ENCODE assay signal across 10 cellular contexts in genomic region chr3:124248471-124249028, GRCh38.
DNase-seq lines count a peak whose midpoint lies in the region; ATAC-seq, FAIRE-seq and TF ChIP-seq lines count a peak whose summit lies in the region.
"Had no signal": no experiment of that assay in that cellular context is flagged by ENCODE, and none has a peak within 500 bp of the region (broad histone marks: within the 10 kb centered on the region; RNA-seq: fewer than 3 reads in every experiment).

No MANE protein-coding gene starts in this region.

- peak; percentile 83 for DNase-seq in ELR (ENCODE audit: low read depth)
- DNase-seq in astrocyte (ENCODE audit: low read depth): peak; percentile 92
- peak; percentile 56 for DNase-seq in left ventricle myocardium superior
- DNase-seq in GM19240 (ENCODE audit: insufficient read length, low spot score): no peak
- no peak for DNase-seq in NCI-H2171 treated with DMSO at 0.1 percent for 48 hours (lab: John Stamatoyannopoulos, UW)
- no peak for DNase-seq in SW 1271 (lab: John Stamatoyannopoulos, UW)
- no peak for DNase-seq in activated naive CD4-positive, alpha-beta T cell treated with anti-CD3 and anti-CD28 coated beads for 36 hours
- DNase-seq: Kasumi-1 had no signal

- peak overlapping the region; percentile 9 for H3K9ac ChIP-seq in astrocyte (ENCODE audit: low read length)
- peak overlapping the region; percentile 21 for H3K9ac ChIP-seq in skeletal muscle satellite cell (ENCODE audit: low read depth, low read length)

- H3K9me3 ChIP-seq in astrocyte (ENCODE audit: insufficient read depth, low read depth, low read length): no peaks in the 10 kb centered on the region
- H3K9me3 ChIP-seq in skeletal muscle satellite cell (replicated peaks; ENCODE audit: low read length): no peaks in the 10 kb centered on the region

- H3K9me3 Mint-ChIP-seq in astrocyte (ENCODE audit: unreplicated experiment): no peaks in the 10 kb centered on the region
- no peaks in the 10 kb centered on the region for H3K9me3 Mint-ChIP-seq in activated naive CD4-positive, alpha-beta T cell treated with anti-CD3 and anti-CD28 coated beads for 36 hours

- TF ChIP-seq CTCF in astrocyte (IDR thresholded peaks at IDR 0.05; ENCODE audit: insufficient read depth, low read depth, low read length): no peak

- peaks cover 29% of the 10 kb centered on the region for H3K4me1 Mint-ChIP-seq in astrocyte (ENCODE audit: low read depth, unreplicated experiment)
- no peaks in the 10 kb centered on the region for H3K4me1 Mint-ChIP-seq in activated naive CD4-positive, alpha-beta T cell treated with anti-CD3 and anti-CD28 coated beads for 36 hours (ENCODE audit: low read depth)

- H3K4me3 ChIP-seq in astrocyte (ENCODE audit: insufficient read depth, low read depth, low read length) (no peak overlapping the region), skeletal muscle satellite cell (ENCODE audit: low read length) (peak overlapping the region; percentile 12)

- FAIRE-seq in astrocyte (lab: Jason Lieb, UNC): peak; percentile 68

- H3K4me1 ChIP-seq in astrocyte (ENCODE audit: insufficient read depth, low read length) (peaks cover 22% of the 10 kb centered on the region), skeletal muscle satellite cell (ENCODE audit: control insufficient read depth, insufficient read depth, low read length) (peaks cover 13% of the 10 kb centered on the region)

- H4K20me1 ChIP-seq in astrocyte (ENCODE audit: insufficient read depth, low read length): no peaks in the 10 kb centered on the region

- peaks cover 8% of the 10 kb centered on the region for H3K27me3 Mint-ChIP-seq in astrocyte (ENCODE audit: low read depth, unreplicated experiment)
- H3K27me3 Mint-ChIP-seq in activated naive CD4-positive, alpha-beta T cell treated with anti-CD3 and anti-CD28 coated beads for 36 hours (ENCODE audit: low read depth): peaks cover 25% of the 10 kb centered on the region
- H3K27me3 Mint-ChIP-seq: brain had no signal

- H3K79me2 ChIP-seq in astrocyte (ENCODE audit: insufficient read depth, low read length): no peaks in the 10 kb centered on the region

- CTCF ChIA-PET in activated naive CD4-positive, alpha-beta T cell treated with anti-CD3 and anti-CD28 coated beads for 36 hours (lab: Charles Lee): no interaction called here

- peak overlapping the region; percentile 65 for H3K27ac ChIP-seq in astrocyte (ENCODE audit: low read depth, low read length)

- H3K4me3 Mint-ChIP-seq in astrocyte (ENCODE audit: unreplicated experiment): no peak overlapping the region
- H3K4me3 Mint-ChIP-seq in activated naive CD4-positive, alpha-beta T cell treated with anti-CD3 and anti-CD28 coated beads for 36 hours: no peak overlapping the region
- H3K4me3 Mint-ChIP-seq: brain had no signal

- peak overlapping the region; percentile 80 for H3K27ac Mint-ChIP-seq in astrocyte (ENCODE audit: unreplicated experiment)
- H3K27ac Mint-ChIP-seq in activated naive CD4-positive, alpha-beta T cell treated with anti-CD3 and anti-CD28 coated beads for 36 hours: no peak overlapping the region
- H3K27ac Mint-ChIP-seq: brain had no signal

- H3K27me3 ChIP-seq in astrocyte (ENCODE audit: insufficient read depth, low read length) (no peaks in the 10 kb centered on the region), skeletal muscle satellite cell (ENCODE audit: control insufficient read depth, insufficient read depth, low read length) (no peaks in the 10 kb centered on the region)

- H3K4me2 ChIP-seq in astrocyte (ENCODE audit: low read length): peak overlapping the region; percentile 60
- peak overlapping the region; percentile 60 for H3K4me2 ChIP-seq in skeletal muscle satellite cell (ENCODE audit: low read length)

- peaks cover 3% of the 10 kb centered on the region for H3K36me3 Mint-ChIP-seq in astrocyte (ENCODE audit: low read depth, unreplicated experiment)
- no peaks in the 10 kb centered on the region for H3K36me3 Mint-ChIP-seq in activated naive CD4-positive, alpha-beta T cell treated with anti-CD3 and anti-CD28 coated beads for 36 hours (ENCODE audit: low read depth)

- ATAC-seq in left ventricle myocardium superior: peak; percentile 86

- H2AFZ ChIP-seq in astrocyte (ENCODE audit: low read depth, low read length): no peak overlapping the region

- H3K36me3 ChIP-seq in astrocyte (ENCODE audit: insufficient read depth, low read length) (no peaks in the 10 kb centered on the region), skeletal muscle satellite cell (ENCODE audit: insufficient read depth, low read length) (no peaks in the 10 kb centered on the region)

- intact Hi-C loops in left ventricle myocardium superior (cut with micrococcal nuclease): no loop called here
- intact Hi-C loops in activated naive CD4-positive, alpha-beta T cell treated with anti-CD3 and anti-CD28 coated beads for 36 hours (cut with micrococcal nuclease): no loop called here

Comparison
In these comparisons a context has a peak if more than half of its experiments do, and no peak if none do; other contexts are left out.
1. DNase-seq: peak in ELR (single experiment), astrocyte (single experiment) and left ventricle myocardium superior (single experiment); none in GM19240 (single experiment), NCI-H2171 treated with DMSO at 0.1 percent for 48 hours (single experiment), SW 1271 (0 of 2) and activated naive CD4-positive, alpha-beta T cell treated with anti-CD3 and anti-CD28 coated beads for 36 hours (single experiment).